Comparison of ENCODE assay signal across 15 cellular contexts in genomic region chr7:5451391-5451790, GRCh38. TPM values are rescaled to one million over a fixed set of nuclear protein-coding genes. Genes with fewer than 3 reads are reported as not detected.
DNase-seq lines count a peak whose midpoint lies in the region; ATAC-seq, FAIRE-seq and TF ChIP-seq lines count a peak whose summit lies in the region.
"Had no signal": no experiment of that assay in that cellular context is flagged by ENCODE, and none has a peak within 500 bp of the region (broad histone marks: within the 10 kb centered on the region; RNA-seq: fewer than 3 reads in every experiment).

No MANE protein-coding gene starts in this region.

- H3K9ac ChIP-seq in BLaER1 (peak overlapping the region; percentile 8; the same call in 1 of the 2 replicates), HCT116 (ENCODE audit: low read length) (no peak overlapping the region), GM12878 (ENCODE audit: control insufficient read depth, insufficient read depth, low read length) (no peak overlapping the region), neural cell (ENCODE audit: low read length) (peak overlapping the region; percentile 31)

- POLR2A ChIA-PET in HCT116 (lab: Charles Lee) (interaction anchor here (1.3 kb wide), 1 partner anchor 55 kb away, joined by 4 read pairs; no protein-coding TSS in a partner anchor), GM12878 (lab: Charles Lee) (interaction anchor here (0.7 to 1.5 kb wide), 2 partner anchors 29 to 55 kb away, joined by 3 to 5 read pairs; no protein-coding TSS in a partner anchor)

- H3K4me1 ChIP-seq in BLaER1 (peaks cover 28% of the 10 kb centered on the region), HCT116 (ENCODE audit: control insufficient read depth in 1 of 2, insufficient read depth in 2 of 2, low read length in 2 of 2) (no peaks in the 10 kb centered on the region), GM12878 (ENCODE audit: control insufficient read depth, insufficient read depth, low read length) (no peaks in the 10 kb centered on the region), esophagus squamous epithelium (peaks cover 0 to 29% (median 0%) of the 10 kb centered on the region in 3 donors)

- H3K4me3 ChIP-seq in BLaER1 (no peak overlapping the region), HCT116 (replicated peaks in 1 of 2; ENCODE audit: low read depth in 1 of 2, low read length in 2 of 2) (no peak overlapping the region), GM12878 (no peak overlapping the region), neural cell (ENCODE audit: low read length) (no peak overlapping the region), esophagus squamous epithelium (no peak overlapping the region)
- H3K4me3 ChIP-seq: left lung, thyroid gland had no signal

- H3K9me2 ChIP-seq in HCT116 (ENCODE audit: insufficient read depth) (no peaks in the 10 kb centered on the region), neural cell (ENCODE audit: insufficient read depth, low read length) (no peaks in the 10 kb centered on the region)

- H3K27me3 ChIP-seq in BLaER1 (no peaks in the 10 kb centered on the region), HCT116 (ENCODE audit: insufficient read depth, low read length) (no peaks in the 10 kb centered on the region), GM12878 (replicated peaks in 1 of 2; ENCODE audit: control insufficient read depth in 2 of 2, insufficient read depth in 2 of 2, low read length in 1 of 2) (no peaks in the 10 kb centered on the region; a peak in 1 of 4 replicates), neural cell (ENCODE audit: insufficient read depth, low read depth, low read length) (no peaks in the 10 kb centered on the region), esophagus squamous epithelium (peaks cover 0 to 30% (median 0%) of the 10 kb centered on the region in 4 donors)
- H3K27me3 ChIP-seq: thyroid gland had no signal

- no peak for FAIRE-seq in GM12878 (lab: Jason Lieb, UNC)
- FAIRE-seq: bronchial epithelial cell had no signal

- TF ChIP-seq CTCF in HCT116 (IDR thresholded peaks at IDR 0.05 in 2 of 3, conservative IDR thresholded peaks at IDR 0.05 in 1 of 3; ENCODE audit: borderline replicate concordance in 1 of 3, insufficient read depth in 1 of 3, low read depth in 2 of 3, low read length in 2 of 3) (no peak), GM12878 (IDR thresholded peaks at IDR 0.05 in 2 of 3, conservative IDR thresholded peaks at IDR 0.05 in 1 of 3; ENCODE audit: control insufficient read depth in 2 of 3, extremely low read depth in 1 of 3, insufficient read depth in 1 of 3, low read depth in 3 of 3, low read length in 3 of 3) (no peak), neural cell (IDR thresholded peaks at IDR 0.05; ENCODE audit: poor library complexity, severe bottlenecking) (no peak), esophagus squamous epithelium (IDR thresholded peaks at IDR 0.05) (no peak)

- H3K4me2 ChIP-seq in BLaER1 (peak overlapping the region; percentile 79), HCT116 (ENCODE audit: low read length) (no peak overlapping the region), GM12878 (ENCODE audit: control insufficient read depth, insufficient read depth) (no peak overlapping the region), neural cell (ENCODE audit: low read length) (no peak overlapping the region)

- H4K20me1 ChIP-seq in BLaER1 (no peaks in the 10 kb centered on the region), HCT116 (ENCODE audit: insufficient read depth) (no peaks in the 10 kb centered on the region), GM12878 (ENCODE audit: control insufficient read depth, insufficient read depth) (no peaks in the 10 kb centered on the region), neural cell (ENCODE audit: insufficient read depth) (no peaks in the 10 kb centered on the region)

- RAD21 ChIA-PET in HCT116 (lab: Charles Lee; ENCODE audit: low non-redundant PET in 1 of 2, low total read pairs in 2 of 2, uncharacterized antibody in 2 of 2, unreplicated experiment in 2 of 2) (interaction anchor here (0.9 to 1.4 kb wide), 3 partner anchors 85 to 211 kb away, joined by 3 to 11 read pairs (median 5); no protein-coding TSS in a partner anchor), GM12878 (lab: Charles Lee; ENCODE audit: unreplicated experiment) (interaction anchor here (0.5 to 5.0 kb wide), 15 partner anchors 15 to 315 kb away, joined by 3 to 84 read pairs (median 5); no protein-coding TSS in a partner anchor)

- H3F3A ChIP-seq in neural cell (ENCODE audit: insufficient read depth, low read length, poor library complexity, severe bottlenecking) = no peaks in the 10 kb centered on the region

- H3K27ac ChIP-seq in BLaER1 (no peak overlapping the region), HCT116 (ENCODE audit: low read depth, low read length) (no peak overlapping the region), GM12878 (ENCODE audit: control insufficient read depth, insufficient read depth) (no peak overlapping the region), neural cell (ENCODE audit: low read length) (no peak overlapping the region), esophagus squamous epithelium (no peak overlapping the region)
- H3K27ac ChIP-seq: left lung, neutrophil, thyroid gland had no signal

- H3K36me3 ChIP-seq in BLaER1 (no peaks in the 10 kb centered on the region), HCT116 (ENCODE audit: control insufficient read depth in 1 of 2, insufficient read depth in 2 of 2, low read length in 2 of 2) (no peaks in the 10 kb centered on the region), GM12878 (ENCODE audit: control insufficient read depth in 2 of 2, insufficient read depth in 2 of 2, low read length in 1 of 2) (no peaks in the 10 kb centered on the region), neural cell (ENCODE audit: insufficient read depth, low read length) (no peaks in the 10 kb centered on the region), esophagus squamous epithelium (no peaks in the 10 kb centered on the region)
- H3K36me3 ChIP-seq: left lung, neutrophil, thyroid gland had no signal

- H3K9me3 ChIP-seq in BLaER1 = no peaks in the 10 kb centered on the region
- H3K9me3 ChIP-seq in HCT116 (ENCODE audit: control insufficient read depth in 1 of 2, insufficient read depth in 1 of 2, low read depth in 1 of 2, low read length in 2 of 2) = no peaks in the 10 kb centered on the region
- H3K9me3 ChIP-seq in GM12878 (replicated peaks; ENCODE audit: control insufficient read depth, insufficient read depth, low read length) = no peaks in the 10 kb centered on the region
- no peaks in the 10 kb centered on the region for H3K9me3 ChIP-seq in neural cell (ENCODE audit: low read length)
- H3K9me3 ChIP-seq in esophagus squamous epithelium = no peaks in the 10 kb centered on the region
- H3K9me3 ChIP-seq: left lung, neutrophil, thyroid gland had no signal

- ATAC-seq in HCT116 (peak; percentile 5; the same call in 1 of the 2 replicates), GM12878 (peak; percentile 18), GM21381 (IDR thresholded peaks at IDR 0.05; ENCODE audit: unreplicated experiment) (no peak), GM21723 (IDR thresholded peaks at IDR 0.05; ENCODE audit: unreplicated experiment) (no peak)

- DNase-seq in HCT116 (ENCODE audit: low read depth, low spot score) = no peak
- no peak for DNase-seq in GM12878 (ENCODE audit: low read depth, low spot score)
- no peak for DNase-seq in esophagus squamous epithelium (lab: John Stamatoyannopoulos, UW)
- DNase-seq: DMS153, HFFc6, NCI-H2029 treated with DMSO at 0.1 percent for 48 hours, SIG-M5 had no signal

- intact Hi-C loops in HCT116 (cut with micrococcal nuclease) = no loop called here
- intact Hi-C loops in GM12878 (cut with micrococcal nuclease; ENCODE audit: unreplicated experiment) = no loop called here
- intact Hi-C loops in esophagus squamous epithelium (cut with DNase I) = loop anchor here (10.0 kb wide), 1 partner anchor 207 kb away; no protein-coding TSS in a partner anchor

- H2AFZ ChIP-seq in HCT116 (ENCODE audit: low read depth, low read length, poor library complexity, severe bottlenecking) = no peak overlapping the region
- no peak overlapping the region for H2AFZ ChIP-seq in GM12878 (ENCODE audit: control insufficient read depth, low read depth, low read length)
- H2AFZ ChIP-seq in neural cell (ENCODE audit: low read depth, low read length) = no peak overlapping the region

- no TSS peak for BruUV-seq in HCT116 (replicated peaks; lab: Mats Ljungman, UMichigan)
- no TSS peak for BruUV-seq in GM12878 (replicated peaks; lab: Mats Ljungman, UMichigan)

- CTCF ChIA-PET in HCT116 (lab: Charles Lee) (interaction anchor here (1.1 to 2.6 kb wide), 2 partner anchors 55 to 211 kb away, joined by 3 to 15 read pairs; no protein-coding TSS in a partner anchor), GM12878 (lab: Yijun Ruan, JAX) (interaction anchor here (0.5 to 5.8 kb wide), 25 partner anchors 10 to 603 kb away, joined by 3 to 80 read pairs (median 4); no protein-coding TSS in a partner anchor)

- in situ Hi-C loops in GM12878 (cut with MboI) = no loop called here

- 58% methylated on average over 13 of the region's 13 CpGs for WGBS in GM12878 (ENCODE audit: insufficient coverage, insufficient replicate concordance, low lambda C conversion rate, missing lambda C conversion rate)
- WGBS in esophagus squamous epithelium, 2 donors = 73 to 75% methylated on average over 2 to 12 of the region's 13 CpGs

- H3K79me2 ChIP-seq in HCT116 (ENCODE audit: insufficient read depth, low read length) (no peaks in the 10 kb centered on the region), GM12878 (ENCODE audit: control insufficient read depth, insufficient read depth, low read length) (no peaks in the 10 kb centered on the region), neural cell (replicated peaks; ENCODE audit: insufficient read depth, low read length) (no peaks in the 10 kb centered on the region)

- TF ChIP-seq EP300 in GM12878 (IDR thresholded peaks at IDR 0.05; ENCODE audit: borderline replicate concordance in 1 of 2, control insufficient read depth in 1 of 2, low read depth in 2 of 2, low read length in 2 of 2) (no peak), neural cell (conservative IDR thresholded peaks at IDR 0.05; ENCODE audit: poor library complexity, severe bottlenecking) (no peak)

- TF ChIP-seq POLR2A in HCT116 (IDR thresholded peaks at IDR 0.05; ENCODE audit: borderline replicate concordance, extremely low read depth, insufficient read depth, insufficient read length) (no peak), GM12878 (IDR thresholded peaks at IDR 0.05; ENCODE audit: low read depth, low read length) (no peak), esophagus squamous epithelium (IDR thresholded peaks at IDR 0.05) (no peak)

- TF ChIP-seq RAD21 in HCT116 (IDR thresholded peaks at IDR 0.05; ENCODE audit: low read depth) (no peak), GM12878 (IDR thresholded peaks at IDR 0.05; ENCODE audit: insufficient read depth, low read depth, low read length) (no peak), neural cell (conservative IDR thresholded peaks at IDR 0.05) (no peak)

- SMC1A ChIA-PET in GM12878 (lab: Charles Lee; ENCODE audit: uncharacterized antibody, unreplicated experiment) = interaction anchor here (0.6 to 3.4 kb wide), 6 partner anchors 11 to 258 kb away, joined by 3 to 41 read pairs (median 16); no protein-coding TSS in a partner anchor

RNA-seq across cellular contexts. Expression of gene TNRC18, which starts 27.8 kb away (rescaled TPM):
- total RNA-seq in HCT116 (2021; ENCODE audit: unreplicated experiment) (101 TPM), GM12878 (2014; rRNA removed) (6.5 and 6.8 TPM in 2 replicates), GM12878 (2014; rRNA removed; fragmentation: Illumina TruSeq; extraction: Trizol) (10.6 and 11.5 TPM in 2 replicates), GM12878 (2021) (31.3 and 31.7 TPM in 2 replicates), esophagus squamous epithelium (10 to 100 TPM; 17.9 to 75.5 (median 48.4) TPM)
- polyA plus RNA-seq in HCT116 (2012) = 65.0 and 67.6 TPM in 2 replicates
- total RNA-seq in GM12878 (2013; cell fraction: nucleolus; rRNA removed) = 38.2 and 49.8 TPM in 2 replicates
- polyA plus RNA-seq in GM12878 (2011; ENCODE audit: low read depth) = 7.4 TPM
- polyA plus RNA-seq in GM12878 (2011; rRNA removed) (3.9 and 4.0 TPM in 2 replicates), GM12878 (2014; fragmentation: Illumina TruSeq; extraction: Trizol) (10.3 and 18.2 TPM in 2 replicates), GM12878 (2014; fragmentation: Nextera tagmentation; extraction: Ambion mirVana) (under 1 TPM; 0.02 to 0.10 TPM), GM12878 (2014; rRNA removed) (13.7 and 17.2 TPM in 2 replicates), GM12878 (2016; fragmentation: Nextera tagmentation; extraction: Ambion mirVana) (1 to 10 TPM; 1.0 to 1.2 TPM), neural cell (23.6 and 28.6 TPM in 2 replicates)
- 5.7 and 7.9 TPM in 2 replicates for polyA plus RNA-seq in GM12878 (2011; cell fraction: cytosol; rRNA removed)
- 13.3 and 22.8 TPM in 2 replicates for polyA plus RNA-seq in GM12878 (2011; cell fraction: nucleus; rRNA removed)
- polyA plus RNA-seq in GM12878 (2012) = 13.4 and 15.7 TPM in 2 replicates
- polyA minus RNA-seq in GM12878 (2011; rRNA and poly(A)+ RNA removed) = 10.2 and 17.6 TPM in 2 replicates
- 12.0 and 17.7 TPM in 2 replicates for polyA minus RNA-seq in GM12878 (2011; cell fraction: cytosol; rRNA and poly(A)+ RNA removed)
- polyA minus RNA-seq in GM12878 (2011; cell fraction: nucleus; rRNA and poly(A)+ RNA removed) = 10.3 and 17.7 TPM in 2 replicates
- 109 and 158 TPM in 2 replicates for polyA minus RNA-seq in neural cell

Comparison
In these comparisons a context has a peak if more than half of its experiments do, and no peak if none do; other contexts are left out.
1. H3K9ac ChIP-seq: peak in BLaER1 (single experiment) and neural cell (single experiment); none in HCT116 (single experiment) and GM12878 (single experiment).
2. ATAC-seq: peak in HCT116 (single experiment) and GM12878 (single experiment); none in GM21381 (single experiment) and GM21723 (single experiment).